In the genomic region with DNA sequence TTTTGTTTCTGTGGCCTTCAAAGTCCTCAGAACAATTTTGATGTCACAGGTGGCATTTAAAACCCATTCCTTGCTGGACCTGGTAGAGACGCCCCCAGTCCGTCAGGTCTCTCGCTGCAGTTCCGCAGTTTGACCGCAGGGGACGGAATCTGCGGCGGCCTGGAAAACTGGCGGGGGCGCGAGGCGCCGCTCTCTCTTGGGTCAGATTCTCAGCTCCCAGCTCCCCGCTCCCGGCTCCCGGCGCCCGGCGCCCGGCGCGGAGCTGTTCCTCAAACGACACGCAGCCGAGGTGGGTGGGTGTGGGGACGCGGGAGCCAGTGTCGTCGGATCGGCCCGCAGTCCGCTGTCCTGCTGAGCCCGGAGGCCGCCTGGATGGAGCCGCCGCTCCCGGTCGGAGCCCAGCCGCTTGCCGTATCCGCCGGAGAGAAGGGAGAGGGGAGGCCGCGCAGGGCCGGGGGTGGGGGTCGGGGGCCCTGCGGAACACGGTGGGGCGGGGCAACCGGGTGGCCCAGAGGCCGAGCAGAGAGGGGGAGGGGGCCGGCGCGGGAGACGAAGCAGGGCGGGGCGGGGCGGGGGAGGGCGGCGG, we compare ENCODE assay signal across 8 cellular contexts. TPM values are rescaled to one million over a fixed set of nuclear protein-coding genes. Genes with fewer than 3 reads are reported as not detected.
A peak's percentile ranks its signal among the peaks of the same experiment; 100 is the strongest.
DNase-seq lines count a peak whose midpoint lies in the region; ATAC-seq and TF ChIP-seq lines count a peak whose summit lies in the region.

A gene (plus strand): TSS at position 192 of the 586 bp plus-strand sequence. CDS start 181 bp downstream, at position 373.

- WGBS in testis, 2 donors = 0% methylated on average over 3 to 8 of the region's 60 CpGs

- H3K27me3 ChIP-seq in OCI-LY1 (ENCODE audit: insufficient read depth, low read length) (no peaks in the 10 kb centered on the region), testis (no peaks in the 10 kb centered on the region)

- no peak within 1 kb of the TSS for H2AFZ ChIP-seq in OCI-LY1 (ENCODE audit: low read length)

- no peaks in the 10 kb centered on the region for H3K9me2 ChIP-seq in OCI-LY1 (ENCODE audit: low read depth, low read length)

- intact Hi-C loops in testis (cut with DNase I; ENCODE audit: low total_unique reads) = no loop called here

- H3K4me2 ChIP-seq in OCI-LY1 (ENCODE audit: low read length) = peak within 1 kb of the TSS; percentile 88

- H3K36me3 ChIP-seq in OCI-LY1 (ENCODE audit: insufficient read depth, low read length) (no peaks in the 10 kb centered on the region), testis (ENCODE audit: low read depth, missing control alignments) (no peaks in the 10 kb centered on the region)

- H3K9ac ChIP-seq in OCI-LY1 (ENCODE audit: low read length) = peak within 1 kb of the TSS; percentile 86

- peak; percentile 12 for DNase-seq in DMS114 treated with DMSO at 0.1 percent for 48 hours (lab: John Stamatoyannopoulos, UW; ENCODE audit: unreplicated experiment)
- peak; percentile 74 for DNase-seq in HT-29 (ENCODE audit: low spot score)
- peak; percentile 57 for DNase-seq in activated T-cell treated with anti-CD3 and anti-CD28 coated beads, Interleukin-2, amount 50 U/mL, for 72 hours
- peak; percentile 65 for DNase-seq in fibroblast of pulmonary artery (ENCODE audit: low read depth)
- DNase-seq in natural killer cell treated with Interleukin-12 subunit alpha and Interleukin-12 subunit beta and Interleukin-15 and Interleukin-18, amount 100 ng/mL, for 72 hours (ENCODE audit: low spot score) = no peak
- DNase-seq in testis = peak; percentile 75

- no peak for TF ChIP-seq POLR2A in testis (IDR thresholded peaks at IDR 0.05)

- H3K4me1 Mint-ChIP-seq in activated T-cell treated with anti-CD3 and anti-CD28 coated beads, Interleukin-2, amount 50 U/mL, for 72 hours (ENCODE audit: low read depth) = peaks cover 2% of the 10 kb centered on the region
- H3K4me1 Mint-ChIP-seq in natural killer cell treated with Interleukin-12 subunit alpha and Interleukin-12 subunit beta and Interleukin-15 and Interleukin-18, amount 100 ng/mL, for 72 hours (ENCODE audit: low read depth in 2 of 2) = peaks cover 0 to 8% of the 10 kb centered on the region in 2 donors

- no peaks in the 10 kb centered on the region for H3K9me3 ChIP-seq in OCI-LY1 (ENCODE audit: low read length)
- no peaks in the 10 kb centered on the region for H3K9me3 ChIP-seq in testis

- no peaks in the 10 kb centered on the region for H3K36me3 Mint-ChIP-seq in activated T-cell treated with anti-CD3 and anti-CD28 coated beads, Interleukin-2, amount 50 U/mL, for 72 hours (ENCODE audit: insufficient read depth in 2 of 2)
- H3K36me3 Mint-ChIP-seq in natural killer cell treated with Interleukin-12 subunit alpha and Interleukin-12 subunit beta and Interleukin-15 and Interleukin-18, amount 100 ng/mL, for 72 hours = no peaks in the 10 kb centered on the region

- peak; percentile 97 for ATAC-seq in GM21360 (IDR thresholded peaks at IDR 0.05; ENCODE audit: unreplicated experiment)
- peak; percentile 87 to 90 for ATAC-seq in activated T-cell treated with anti-CD3 and anti-CD28 coated beads, Interleukin-2, amount 50 U/mL, for 72 hours (replicated peaks in 1 of 2)
- peak; percentile 75 to 84 for ATAC-seq in natural killer cell treated with Interleukin-12 subunit alpha and Interleukin-12 subunit beta and Interleukin-15 and Interleukin-18, amount 100 ng/mL, for 72 hours

- TF ChIP-seq CTCF in OCI-LY1 (IDR thresholded peaks at IDR 0.05; ENCODE audit: low read length) (peak; percentile 58), fibroblast of pulmonary artery (IDR thresholded peaks at IDR 0.05; ENCODE audit: low read length, missing control alignments) (peak; percentile 60), testis (IDR thresholded peaks at IDR 0.05) (peak; percentile 66 to 79 (median 77))

- H3K27ac Mint-ChIP-seq in activated T-cell treated with anti-CD3 and anti-CD28 coated beads, Interleukin-2, amount 50 U/mL, for 72 hours = no peak within 1 kb of the TSS
- no peak within 1 kb of the TSS for H3K27ac Mint-ChIP-seq in natural killer cell treated with Interleukin-12 subunit alpha and Interleukin-12 subunit beta and Interleukin-15 and Interleukin-18, amount 100 ng/mL, for 72 hours

- H3K4me1 ChIP-seq in OCI-LY1 (ENCODE audit: insufficient read depth, low read length, severe bottlenecking) (peaks cover 5% of the 10 kb centered on the region), testis (no peaks in the 10 kb centered on the region)

- H3K27ac ChIP-seq in OCI-LY1 (ENCODE audit: low read depth, low read length, poor library complexity, severe bottlenecking) (no peak within 1 kb of the TSS), testis (peak within 1 kb of the TSS; percentile 92 to 96)

- H3K79me2 ChIP-seq in OCI-LY1 (ENCODE audit: insufficient read depth, low read length) = no peaks in the 10 kb centered on the region

- H3K9me3 Mint-ChIP-seq in activated T-cell treated with anti-CD3 and anti-CD28 coated beads, Interleukin-2, amount 50 U/mL, for 72 hours = no peaks in the 10 kb centered on the region
- no peaks in the 10 kb centered on the region for H3K9me3 Mint-ChIP-seq in natural killer cell treated with Interleukin-12 subunit alpha and Interleukin-12 subunit beta and Interleukin-15 and Interleukin-18, amount 100 ng/mL, for 72 hours

- peak within 1 kb of the TSS; percentile 68 to 69 for H3K4me3 Mint-ChIP-seq in activated T-cell treated with anti-CD3 and anti-CD28 coated beads, Interleukin-2, amount 50 U/mL, for 72 hours
- H3K4me3 Mint-ChIP-seq in natural killer cell treated with Interleukin-12 subunit alpha and Interleukin-12 subunit beta and Interleukin-15 and Interleukin-18, amount 100 ng/mL, for 72 hours = peak within 1 kb of the TSS; percentile 66

- peaks cover 25% of the 10 kb centered on the region for H3K27me3 Mint-ChIP-seq in activated T-cell treated with anti-CD3 and anti-CD28 coated beads, Interleukin-2, amount 50 U/mL, for 72 hours (ENCODE audit: low read depth)
- peaks cover 21 to 25% of the 10 kb centered on the region in 2 donors for H3K27me3 Mint-ChIP-seq in natural killer cell treated with Interleukin-12 subunit alpha and Interleukin-12 subunit beta and Interleukin-15 and Interleukin-18, amount 100 ng/mL, for 72 hours

- H4K20me1 ChIP-seq in OCI-LY1 (ENCODE audit: insufficient read depth, low read length) = no peaks in the 10 kb centered on the region

- H3K4me3 ChIP-seq in OCI-LY1 (ENCODE audit: low read depth, low read length, poor library complexity, severe bottlenecking) (peak within 1 kb of the TSS; percentile 83), fibroblast of pulmonary artery (replicated peaks; ENCODE audit: low read depth, low read length) (peak within 1 kb of the TSS; percentile 65), testis (peak within 1 kb of the TSS; percentile 58 to 73)

- no peaks in the 10 kb centered on the region for H3F3A ChIP-seq in OCI-LY1 (ENCODE audit: insufficient read depth, low read length)

RNA-seq across cellular contexts. Expression of the gene that starts here (rescaled TPM):
- total RNA-seq in HT-29 (2014; rRNA removed; shearing (Covaris generic)) = 10.1 and 12.4 TPM in 2 replicates
- 1 to 10 TPM; 3.1 to 4.7 TPM for total RNA-seq in activated T-cell treated with anti-CD3 and anti-CD28 coated beads, Interleukin-2, amount 50 U/mL, for 72 hours
- total RNA-seq in natural killer cell treated with Interleukin-12 subunit alpha and Interleukin-12 subunit beta and Interleukin-15 and Interleukin-18, amount 100 ng/mL, for 72 hours = 1 to 10 TPM; 3.5 to 4.9 TPM
- total RNA-seq in testis = 10 to 100 TPM; 88.2 to 94.1 TPM
- 67.9 TPM for polyA plus RNA-seq in testis (ENCODE audit: insufficient read depth, low read depth, low replicate concordance)
